In genomic region chr17:32120086-32120485, GRCh38 we compare ENCODE assay signal across 15 cellular contexts.
"Had no signal": no experiment of that assay in that cellular context is flagged by ENCODE, and none has a peak within 500 bp of the region (broad histone marks: within the 10 kb centered on the region; RNA-seq: fewer than 3 reads in every experiment).

No MANE protein-coding gene starts in this region.

- H3K36me3 ChIP-seq: breast epithelium, thyroid gland, uterus had no signal

- H3K27ac ChIP-seq: breast epithelium, foreskin keratinocyte, thyroid gland, uterus had no signal

- H3K9me3 Mint-ChIP-seq: activated naive CD8-positive, alpha-beta T cell treated with anti-CD3 and anti-CD28 coated beads, Interleukin-2, amount 10 ng/mL, durations not matched to agents 7 days and 5 days; activated T-cell treated with anti-CD3 and anti-CD28 coated beads, Interleukin-2, amount 50 U/mL, for 72 hours; naive thymus-derived CD8-positive, alpha-beta T cell had no signal

- H3K4me3 ChIP-seq: breast epithelium, thyroid gland, uterus had no signal

- H3K9me3 ChIP-seq: breast epithelium, thyroid gland, uterus had no signal

- H3K36me3 Mint-ChIP-seq: activated naive CD8-positive, alpha-beta T cell treated with anti-CD3 and anti-CD28 coated beads, Interleukin-2, amount 10 ng/mL, durations not matched to agents 7 days and 5 days; naive thymus-derived CD8-positive, alpha-beta T cell had no signal

- H3K27me3 ChIP-seq: breast epithelium, thyroid gland, uterus had no signal

- H3K27me3 Mint-ChIP-seq: naive thymus-derived CD8-positive, alpha-beta T cell had no signal

- DNase-seq: activated CD4-positive, alpha-beta T cell treated with anti-CD3 and anti-CD28 coated beads, Interleukin-2, amount 50 U/mL, for 4 hours; activated CD4-positive, CD25-positive, alpha-beta regulatory T cell treated with anti-CD3 and anti-CD28 coated beads, Interleukin-2, amount 50 U/mL, for 72 hours; activated gamma-delta T cell treated with Interleukin-2 at 50 U/mL for 16 hours; activated naive CD8-positive, alpha-beta T cell treated with anti-CD3 and anti-CD28 coated beads, Interleukin-2, amount 10 ng/mL, durations not matched to agents 7 days and 5 days; activated T-cell treated with anti-CD3 and anti-CD28 coated beads, Interleukin-2, amount 50 U/mL, for 72 hours; anterior cingulate cortex; foreskin keratinocyte; left colon; naive thymus-derived CD8-positive, alpha-beta T cell; nucleus accumbens; right cardiac atrium; small intestine; thyroid gland; uterus had no signal

- ATAC-seq: activated T-cell treated with anti-CD3 and anti-CD28 coated beads, Interleukin-2, amount 50 U/mL, for 72 hours; foreskin keratinocyte; left colon; naive thymus-derived CD8-positive, alpha-beta T cell; right cardiac atrium had no signal

- H3K4me1 ChIP-seq: breast epithelium, foreskin keratinocyte, thyroid gland, uterus had no signal

- H3K27ac Mint-ChIP-seq: activated naive CD8-positive, alpha-beta T cell treated with anti-CD3 and anti-CD28 coated beads, Interleukin-2, amount 10 ng/mL, durations not matched to agents 7 days and 5 days; activated T-cell treated with anti-CD3 and anti-CD28 coated beads, Interleukin-2, amount 50 U/mL, for 72 hours had no signal

- H3K4me3 Mint-ChIP-seq: activated naive CD8-positive, alpha-beta T cell treated with anti-CD3 and anti-CD28 coated beads, Interleukin-2, amount 10 ng/mL, durations not matched to agents 7 days and 5 days; activated T-cell treated with anti-CD3 and anti-CD28 coated beads, Interleukin-2, amount 50 U/mL, for 72 hours; naive thymus-derived CD8-positive, alpha-beta T cell had no signal
